9 cellular contexts compared by ENCODE assay signal in the genomic region with DNA sequence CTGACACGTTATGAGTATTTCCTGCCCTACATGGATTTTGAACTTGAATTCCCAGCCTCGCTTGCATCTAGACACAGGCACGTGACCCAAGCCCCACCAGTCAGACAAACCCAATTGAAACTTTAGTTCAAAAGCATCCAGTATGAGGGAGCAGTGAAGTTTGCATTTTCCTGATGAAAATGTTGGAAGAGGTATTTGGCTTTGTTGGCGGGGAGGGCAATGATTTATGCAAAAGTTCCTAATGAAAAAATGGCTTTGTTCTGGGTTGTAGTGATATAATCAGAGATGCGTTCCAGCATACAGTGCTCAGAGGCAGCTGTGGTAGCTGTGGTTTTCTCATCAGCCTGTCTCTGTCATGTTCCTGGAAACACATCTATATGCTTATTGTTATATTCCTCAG.
"Had no signal": no experiment of that assay in that cellular context is flagged by ENCODE, and none has a peak within 500 bp of the region (broad histone marks: within the 10 kb centered on the region; RNA-seq: fewer than 3 reads in every experiment).

No MANE protein-coding gene starts in this region.

- H3K4me1 ChIP-seq: psoas muscle, spleen, testis, upper lobe of right lung had no signal

- DNase-seq: activated CD4-positive, alpha-beta T cell treated with anti-CD3 and anti-CD28 coated beads, Interleukin-2, amount 10 ng/mL, durations not matched to agents 7 days and 5 days; activated CD8-positive, alpha-beta memory T cell treated with anti-CD3 and anti-CD28 coated beads, Interleukin-2, amount 50 U/mL, for 48 hours; activated gamma-delta T cell treated with Interleukin-2 at 50 U/mL for 16 hours; psoas muscle; right lobe of liver; spleen; T-helper 9 cell; testis; upper lobe of right lung had no signal

- H3K4me3 ChIP-seq: psoas muscle, right lobe of liver, spleen, testis, upper lobe of right lung had no signal

- H3K27ac ChIP-seq: psoas muscle, right lobe of liver, spleen, testis, upper lobe of right lung had no signal

- H3K27me3 ChIP-seq: right lobe of liver, spleen, testis, upper lobe of right lung had no signal

- H3K36me3 ChIP-seq: right lobe of liver, spleen, upper lobe of right lung had no signal

- H3K9me3 ChIP-seq: psoas muscle, right lobe of liver, spleen, testis, upper lobe of right lung had no signal
